In the genomic region with DNA sequence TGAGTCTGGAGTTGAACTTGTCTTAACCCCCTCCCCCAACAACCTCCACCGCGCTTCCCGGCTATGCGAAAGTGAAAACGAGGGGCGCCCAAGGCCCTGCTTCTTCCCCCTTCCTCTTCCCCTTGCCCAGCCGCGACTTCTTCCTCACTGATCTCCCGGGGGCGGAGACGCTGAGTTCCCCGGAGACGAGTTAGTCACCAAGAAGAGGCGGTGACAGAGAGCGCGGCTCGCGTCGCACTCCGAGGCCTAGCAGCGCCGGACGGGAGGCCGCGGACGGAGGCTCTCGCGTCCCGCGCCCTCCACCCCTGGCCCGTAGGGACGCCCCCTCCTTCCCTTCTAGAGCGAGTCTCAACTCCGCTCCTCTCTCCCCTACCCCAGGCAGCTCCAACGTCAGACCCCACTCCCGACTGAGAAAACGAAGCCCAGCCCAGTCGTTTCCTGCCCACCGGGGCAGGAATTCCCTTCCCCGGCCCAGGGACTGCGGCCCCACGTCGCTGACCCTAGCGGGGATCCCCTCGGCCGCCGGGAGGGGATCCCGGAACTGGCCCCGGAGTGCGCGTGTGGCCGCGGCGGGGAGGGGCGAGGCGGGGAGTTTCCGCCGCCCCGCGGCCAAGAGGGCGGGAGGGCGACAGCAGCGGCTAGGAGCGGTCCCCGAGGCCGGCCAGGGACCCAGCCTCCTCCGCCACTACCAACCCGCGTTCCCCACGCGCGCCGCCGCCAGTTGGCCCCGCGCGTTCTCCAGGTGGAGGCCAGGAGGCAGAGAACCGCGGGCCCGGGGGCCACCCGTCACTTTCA, we compare ENCODE assay signal across 8 cellular contexts. TPM values are rescaled to one million over a fixed set of nuclear protein-coding genes. Genes with fewer than 3 reads are reported as not detected.
DNase-seq lines count a peak whose midpoint lies in the region; ATAC-seq and TF ChIP-seq lines count a peak whose summit lies in the region.

No MANE protein-coding gene starts in this region.

- ATAC-seq in GM21619 (IDR thresholded peaks at IDR 0.05; ENCODE audit: unreplicated experiment) (peak; percentile 53), gastroesophageal sphincter (peak; percentile 79)

- H3K9me3 ChIP-seq in SJCRH30 (replicated peaks) (no peaks in the 10 kb centered on the region), gastroesophageal sphincter (no peaks in the 10 kb centered on the region), neutrophil (no peaks in the 10 kb centered on the region)

- peak; percentile 59 to 67 for TF ChIP-seq POLR2A in gastroesophageal sphincter (IDR thresholded peaks at IDR 0.05)

- no peak for TF ChIP-seq EP300 in gastroesophageal sphincter (IDR thresholded peaks at IDR 0.05)

- peak; percentile 90 for DNase-seq in EL
- peak; percentile 82 to 83 for DNase-seq in SJCRH30
- peak; percentile 59 to 71 (median 70) for DNase-seq in activated naive CD4-positive, alpha-beta T cell (lab: John Stamatoyannopoulos, UW)

- peak overlapping the region; percentile 85 for H3K4me3 ChIP-seq in SJCRH30
- peak overlapping the region; percentile 72 to 94 for H3K4me3 ChIP-seq in gastroesophageal sphincter
- peak overlapping the region; percentile 78 to 89 for H3K4me3 ChIP-seq in neutrophil (ENCODE audit: low read depth in 1 of 2, low read length in 1 of 2)

- H3K4me1 ChIP-seq in SJCRH30 (peaks cover 4% of the 10 kb centered on the region; the same call in 1 of the 2 replicates), gastroesophageal sphincter (peaks cover 0 to 23% (median 4%) of the 10 kb centered on the region in 3 donors), neutrophil (ENCODE audit: control insufficient read depth in 1 of 2, insufficient read depth in 1 of 2, low read depth in 1 of 2, low read length in 1 of 2) (peaks cover 49 to 52% of the 10 kb centered on the region in 2 experiments)

- peaks cover 0 to 2% (median 0%) of the 10 kb centered on the region in 3 donors for H3K9me3 Mint-ChIP-seq in IgD-negative memory B cell

- H3K27me3 ChIP-seq in SJCRH30 (no peaks in the 10 kb centered on the region), gastroesophageal sphincter (no peaks in the 10 kb centered on the region), neutrophil (no peaks in the 10 kb centered on the region)

- peak overlapping the region; percentile 76 for H3K27ac ChIP-seq in SJCRH30
- peak overlapping the region; percentile 93 to 97 (median 96) for H3K27ac ChIP-seq in gastroesophageal sphincter
- peak overlapping the region; percentile 100 for H3K27ac ChIP-seq in neutrophil
- peak overlapping the region; percentile 87 for H3K27ac ChIP-seq in temporal lobe (ENCODE audit: low read depth, low read length)

- no peaks in the 10 kb centered on the region for H3K27me3 Mint-ChIP-seq in IgD-negative memory B cell

- H3K36me3 Mint-ChIP-seq in IgD-negative memory B cell: no peaks in the 10 kb centered on the region

- no CpG with 5 or more reads among the region's 81 CpGs for WGBS in gastroesophageal sphincter (ENCODE audit: low coverage in 1 of 2), 2 donors

- H3K27ac Mint-ChIP-seq in IgD-negative memory B cell: peak overlapping the region; percentile 99 to 100 (median 99)

- peak overlapping the region; percentile 97 to 99 (median 98) for H3K4me3 Mint-ChIP-seq in IgD-negative memory B cell

- H3K4me1 Mint-ChIP-seq in IgD-negative memory B cell: peaks cover 29 to 36% (median 35%) of the 10 kb centered on the region in 3 donors

- TF ChIP-seq CTCF in gastroesophageal sphincter (IDR thresholded peaks at IDR 0.05) (peak in 3 of 4 experiments; percentile 2 to 17 (median 6)), neutrophil (IDR thresholded peaks at IDR 0.05) (peak; percentile 37)

- H3K36me3 ChIP-seq in SJCRH30 (0 out of 2 replicates have a peak, but pooled peaks cover 8% of the 10 kb centered on the region), gastroesophageal sphincter (no peaks in the 10 kb centered on the region), neutrophil (peaks cover 22% of the 10 kb centered on the region)

RNA-seq across cellular contexts. Expression of gene BAZ1A, which starts 1.4 kb away (rescaled TPM):
- 20.6 TPM for polyA plus RNA-seq in IgD-negative memory B cell
- total RNA-seq in SJCRH30 (2014; rRNA removed; shearing (Covaris generic)): 51.9 and 60.8 TPM in 2 replicates
- total RNA-seq in gastroesophageal sphincter (10 to 100 TPM; 17.0 to 36.9 (median 21.6) TPM), temporal lobe (16.2 TPM)

Comparison
In these comparisons a context has a peak if more than half of its experiments do, and no peak if none do; other contexts are left out.
1. Peak in every context shown above with its lines: DNase-seq, ATAC-seq, H3K4me3 ChIP-seq and H3K27ac ChIP-seq.